ENCODE assay signal across 18 cellular contexts in the genomic region with DNA sequence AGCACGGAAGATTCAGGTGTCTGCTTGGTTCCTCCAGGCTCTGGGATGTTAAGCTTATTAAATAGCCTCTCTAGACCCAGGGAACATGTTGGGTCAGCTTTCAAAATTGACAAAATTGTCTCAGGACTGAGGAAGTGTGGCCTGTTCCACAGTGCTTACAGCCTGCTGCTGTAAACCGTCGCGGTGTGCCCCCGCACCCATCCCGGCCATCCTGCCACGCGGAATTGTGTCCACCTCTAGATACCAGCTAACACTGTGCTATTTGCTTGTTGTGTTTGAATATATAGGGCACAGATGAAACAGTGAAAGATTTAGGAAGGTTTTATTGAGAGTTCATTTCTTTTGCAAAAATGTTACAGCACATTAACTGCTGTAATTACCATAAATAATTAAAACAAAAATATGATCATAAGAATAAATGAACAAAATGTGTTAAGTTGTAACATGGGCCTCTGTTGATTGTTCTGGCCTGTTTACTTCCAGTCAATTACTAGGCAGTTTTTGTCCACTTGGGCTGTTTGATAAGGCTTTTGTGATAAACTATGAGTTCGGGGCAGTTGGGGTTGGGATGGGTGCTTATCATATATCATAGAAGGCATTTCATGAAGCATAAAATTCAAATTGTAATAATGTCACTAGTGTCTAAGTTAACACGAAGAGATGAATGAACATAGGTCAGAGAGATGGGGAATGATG.
"Had no signal": no experiment of that assay in that cellular context is flagged by ENCODE, and none has a peak within 500 bp of the region (broad histone marks: within the 10 kb centered on the region; RNA-seq: fewer than 3 reads in every experiment).

No MANE protein-coding gene starts in this region.

- ATAC-seq: gastrocnemius medialis, heart right ventricle, left lobe of liver, mucosa of descending colon, natural killer cell had no signal

- H3K9me3 ChIP-seq: gastrocnemius medialis, heart right ventricle, mucosa of descending colon, right atrium auricular region, tibial nerve had no signal

- H3K36me3 Mint-ChIP-seq: natural killer cell had no signal

- H3K9me3 Mint-ChIP-seq: natural killer cell had no signal

- DNase-seq: activated gamma-delta T cell treated with Interleukin-2 at 50 U/mL for 16 hours; activated T-cell treated with anti-CD3 and anti-CD28 coated beads, Interleukin-2, amount 50 U/mL, for 1 hour; caudate nucleus; effector CD4-positive, alpha-beta T cell; gastrocnemius medialis; heart right ventricle; islet precursor cell; mammary epithelial cell; mucosa of descending colon; natural killer cell; nucleus accumbens; stimulated activated CD4-positive, alpha-beta T cell treated with anti-CD3 and anti-CD28 coated beads, Interleukin-4, amount 100 ng/mL, for 4 hours; SW 1271 had no signal

- H3K27ac ChIP-seq: coronary artery, skin epidermis, tibial nerve had no signal

- H3K4me3 ChIP-seq: coronary artery, gastrocnemius medialis, heart right ventricle, mucosa of descending colon, right atrium auricular region, skin epidermis, tibial nerve had no signal

- H3K27me3 ChIP-seq: gastrocnemius medialis, heart right ventricle, right atrium auricular region, tibial nerve had no signal

- H3K4me3 Mint-ChIP-seq: natural killer cell had no signal

- H3K36me3 ChIP-seq: gastrocnemius medialis, heart right ventricle, right atrium auricular region, tibial nerve had no signal
